16 cellular contexts compared by ENCODE assay signal in the genomic region with DNA sequence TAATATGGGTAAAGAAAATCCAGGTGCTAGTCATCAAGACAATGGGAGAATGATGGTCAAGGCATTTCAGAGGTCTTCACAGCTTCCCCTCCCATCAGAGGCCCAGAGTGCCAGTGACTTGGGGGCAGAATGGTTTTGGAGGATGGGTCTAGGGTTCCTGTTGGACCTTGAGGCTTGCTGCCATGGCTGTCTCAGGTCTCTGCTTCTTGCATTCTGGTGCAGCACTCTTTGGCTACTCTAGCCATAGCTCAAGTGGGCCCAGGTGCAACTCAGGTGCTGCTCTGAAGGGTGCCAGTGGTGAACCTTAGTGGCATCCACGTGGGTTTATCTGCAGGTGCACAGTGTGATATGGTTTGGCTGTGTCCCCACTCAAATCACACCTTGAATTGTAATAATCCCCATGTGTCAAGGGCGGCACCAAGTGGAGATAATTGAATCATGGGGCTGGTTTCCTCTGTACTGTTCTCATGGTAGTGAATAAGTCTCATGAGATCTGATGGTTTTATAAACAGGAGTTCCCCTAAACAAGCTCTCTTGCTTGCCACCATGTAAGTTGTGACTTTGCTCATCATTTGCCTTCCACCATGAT. TPM values are rescaled to one million over a fixed set of nuclear protein-coding genes. Genes with fewer than 3 reads are reported as not detected.
DNase-seq lines count a peak whose midpoint lies in the region; ATAC-seq, FAIRE-seq and TF ChIP-seq lines count a peak whose summit lies in the region.
"Had no signal": no experiment of that assay in that cellular context is flagged by ENCODE, and none has a peak within 500 bp of the region (broad histone marks: within the 10 kb centered on the region; RNA-seq: fewer than 3 reads in every experiment).

No MANE protein-coding gene starts in this region.

- no peak for FAIRE-seq in GM12878 (lab: Jason Lieb, UNC)
- FAIRE-seq: islet of Langerhans had no signal

- no TSS peak for BruUV-seq in GM12878 (replicated peaks; lab: Mats Ljungman, UMichigan)

- TF ChIP-seq RAD21 in GM12878 (IDR thresholded peaks at IDR 0.05; ENCODE audit: insufficient read depth, low read depth, low read length), result peak; percentile 52

- TF ChIP-seq POLR2A in GM12878 (IDR thresholded peaks at IDR 0.05; ENCODE audit: low read depth, low read length), result no peak

- no peak for DNase-seq in GM06990 (ENCODE audit: extremely low read depth, insufficient read length)
- DNase-seq in NCI-H146 treated with DMSO at 0.1 percent for 48 hours (lab: John Stamatoyannopoulos, UW; ENCODE audit: unreplicated experiment), result peak; percentile 47
- no peak for DNase-seq in GM12878 (ENCODE audit: low read depth, low spot score)
- no peak for DNase-seq in NCI-H128 (lab: John Stamatoyannopoulos, UW; ENCODE audit: unreplicated experiment)
- DNase-seq in amniotic stem cell (lab: John Stamatoyannopoulos, UW), result no peak
- no peak for DNase-seq in GM23248
- DNase-seq: activated CD8-positive, alpha-beta memory T cell treated with anti-CD3 and anti-CD28 coated beads, Interleukin-2, amount 50 U/mL, for 48 hours; CD8-positive, alpha-beta T cell had no signal

- H4K20me1 ChIP-seq in GM12878 (ENCODE audit: control insufficient read depth, insufficient read depth) (no peaks in the 10 kb centered on the region), GM23248 (ENCODE audit: insufficient read depth) (no peaks in the 10 kb centered on the region)

- H3K79me2 ChIP-seq in GM12878 (ENCODE audit: control insufficient read depth, insufficient read depth, low read length), result no peaks in the 10 kb centered on the region
- no peaks in the 10 kb centered on the region for H3K79me2 ChIP-seq in GM23248 (ENCODE audit: insufficient read depth)

- H3K9me3 ChIP-seq in GM12878 (replicated peaks; ENCODE audit: control insufficient read depth, insufficient read depth, low read length), result no peaks in the 10 kb centered on the region
- no peaks in the 10 kb centered on the region for H3K9me3 ChIP-seq in GM23248 (ENCODE audit: low read depth)
- H3K9me3 ChIP-seq: suprapubic skin had no signal

- H3F3A ChIP-seq in GM23248 (ENCODE audit: insufficient read depth), result no peaks in the 10 kb centered on the region

- H3K4me1 ChIP-seq in GM12878 (ENCODE audit: control insufficient read depth, insufficient read depth, low read length), result no peaks in the 10 kb centered on the region
- H3K4me1 ChIP-seq in GM23248 (ENCODE audit: insufficient read depth), result no peaks in the 10 kb centered on the region
- H3K4me1 ChIP-seq: suprapubic skin had no signal

- RAD21 ChIA-PET in GM12878 (lab: Charles Lee; ENCODE audit: unreplicated experiment), result interaction anchor here (1.2 kb wide), 1 partner anchor 202 kb away, joined by 3 read pairs; no protein-coding TSS in a partner anchor

- H3K4me2 ChIP-seq in GM12878 (ENCODE audit: control insufficient read depth, insufficient read depth) (no peak overlapping the region), GM23248 (ENCODE audit: unreplicated experiment) (no peak overlapping the region)
- H3K4me2 ChIP-seq: smooth muscle cell had no signal

- H3K9me2 ChIP-seq in GM23248 (ENCODE audit: insufficient read depth), result no peaks in the 10 kb centered on the region

- H3K27me3 ChIP-seq in GM06990 (replicated peaks; ENCODE audit: control insufficient read depth, insufficient read depth, low read length) (no peaks in the 10 kb centered on the region), GM12878 (replicated peaks in 1 of 2; ENCODE audit: control insufficient read depth in 2 of 2, insufficient read depth in 2 of 2, low read length in 1 of 2) (no peaks in the 10 kb centered on the region), GM23248 (replicated peaks; ENCODE audit: insufficient read depth) (no peaks in the 10 kb centered on the region)
- H3K27me3 ChIP-seq: suprapubic skin had no signal

- H3K27ac ChIP-seq in GM12878 (ENCODE audit: control insufficient read depth, insufficient read depth) (no peak overlapping the region), GM23248 (no peak overlapping the region)
- H3K27ac ChIP-seq: suprapubic skin had no signal

- H3K9ac ChIP-seq in GM12878 (ENCODE audit: control insufficient read depth, insufficient read depth, low read length), result no peak overlapping the region
- no peak overlapping the region for H3K9ac ChIP-seq in GM23248

- no peak overlapping the region for H2AFZ ChIP-seq in GM12878 (ENCODE audit: control insufficient read depth, low read depth, low read length)
- no peak overlapping the region for H2AFZ ChIP-seq in GM23248

- SMC1A ChIA-PET in GM12878 (lab: Charles Lee; ENCODE audit: uncharacterized antibody, unreplicated experiment), result interaction anchor here (1.0 to 1.4 kb wide), 2 partner anchors 203 to 274 kb away, joined by 3 read pairs; no protein-coding TSS in a partner anchor

- TF ChIP-seq EP300 in GM12878 (IDR thresholded peaks at IDR 0.05; ENCODE audit: borderline replicate concordance in 1 of 2, control insufficient read depth in 1 of 2, low read depth in 2 of 2, low read length in 2 of 2), result no peak

- intact Hi-C loops in GM12878 (cut with micrococcal nuclease; ENCODE audit: unreplicated experiment), result loop anchor here (1.0 kb wide), 1 partner anchor 156 kb away; no protein-coding TSS in a partner anchor

- WGBS in GM12878 (ENCODE audit: insufficient coverage, insufficient replicate concordance, low lambda C conversion rate, missing lambda C conversion rate), result 0% methylated on average over 2 of the region's 2 CpGs
- WGBS in GM23248 (ENCODE audit: low coverage in 1 of 2, low lambda C conversion rate in 2 of 2, missing lambda C conversion rate in 2 of 2), 2 experiments, result 2% methylated on average over 2 of the region's 2 CpGs

- no peak overlapping the region for H3K4me3 ChIP-seq in GM06990 (replicated peaks; ENCODE audit: low read depth, low read length)
- no peak overlapping the region for H3K4me3 ChIP-seq in GM12878
- H3K4me3 ChIP-seq in GM23248, result no peak overlapping the region
- H3K4me3 ChIP-seq: smooth muscle cell, suprapubic skin had no signal

- no peaks in the 10 kb centered on the region for H3K36me3 ChIP-seq in GM06990 (ENCODE audit: control insufficient read depth, insufficient read depth, low read length)
- no peaks in the 10 kb centered on the region for H3K36me3 ChIP-seq in GM12878 (ENCODE audit: control insufficient read depth in 2 of 2, insufficient read depth in 2 of 2, low read length in 1 of 2)
- H3K36me3 ChIP-seq in GM23248 (ENCODE audit: low read depth), result no peaks in the 10 kb centered on the region
- H3K36me3 ChIP-seq: suprapubic skin had no signal

- peak; percentile 32 for TF ChIP-seq CTCF in GM06990 (IDR thresholded peaks at IDR 0.05; ENCODE audit: insufficient read depth, low read length, poor library complexity, severe bottlenecking)
- peak in 2 of 3 experiments; percentile 13 to 29; a peak in 1 of 6 replicates for TF ChIP-seq CTCF in GM12878 (IDR thresholded peaks at IDR 0.05 in 2 of 3, conservative IDR thresholded peaks at IDR 0.05 in 1 of 3; ENCODE audit: control insufficient read depth in 2 of 3, extremely low read depth in 1 of 3, insufficient read depth in 1 of 3, low read depth in 3 of 3, low read length in 3 of 3)

- CTCF ChIA-PET in GM12878 (lab: Yijun Ruan, JAX), result interaction anchor here (0.8 to 1.1 kb wide), 2 partner anchors 52 to 202 kb away, joined by 3 read pairs; no protein-coding TSS in a partner anchor

- in situ Hi-C loops in GM12878 (cut with MboI), result no loop called here
- in situ Hi-C loops in GM23248 (cut with MboI), result no loop called here

- POLR2A ChIA-PET in GM12878 (lab: Charles Lee), result no interaction called here

- ATAC-seq in GM18868 (IDR thresholded peaks at IDR 0.05; ENCODE audit: unreplicated experiment) (peak; percentile 51), GM12878 (peak; percentile 61)
- ATAC-seq: activated CD4-positive, CD25-positive, alpha-beta regulatory T cell treated with anti-CD3 and anti-CD28 coated beads, Interleukin-2, amount 50 U/mL, for 24 hours; CD8-positive, alpha-beta T cell had no signal

TF ChIP-seq in GM12878, 131 proteins besides CTCF, POLR2A, EP300 and RAD21:
- TF ChIP-seq CEBPB (IDR thresholded peaks at IDR 0.05; ENCODE audit: borderline replicate concordance in 1 of 2, low read depth in 2 of 2, low read length in 2 of 2), result no peak
- no peak for TF ChIP-seq NR2F1 (conservative IDR thresholded peaks at IDR 0.05)
- TF ChIP-seq PML (IDR thresholded peaks at IDR 0.05; ENCODE audit: low read length), result no peak

RNA-seq across cellular contexts. Expression of gene PEX5L, which starts 48.5 kb away (rescaled TPM):
- total RNA-seq in GM12878 (2013; cell fraction: nucleolus; rRNA removed), result 3.4 and 4.6 TPM in 2 replicates
- total RNA-seq in GM12878 (2014; rRNA removed) (0.51 and 0.54 TPM in 2 replicates), GM12878 (2014; rRNA removed; fragmentation: Illumina TruSeq; extraction: Trizol) (0.55 and 0.63 TPM in 2 replicates), GM12878 (2021) (0.51 and 0.92 TPM in 2 replicates)
- polyA plus RNA-seq in GM12878 (2011; ENCODE audit: low read depth), result 0.60 TPM
- polyA plus RNA-seq in GM12878 (2011; rRNA removed) (17.0 and 29.5 TPM in 2 replicates), GM12878 (2014; fragmentation: Illumina TruSeq; extraction: Trizol) (0.31 and 0.84 TPM in 2 replicates), GM12878 (2014; fragmentation: Nextera tagmentation; extraction: Ambion mirVana) (under 1 TPM; 0.11 to 0.13 TPM), GM12878 (2014; rRNA removed) (0.38 and 0.54 TPM in 2 replicates), GM12878 (2016; fragmentation: Nextera tagmentation; extraction: Ambion mirVana) (under 1 TPM; 0.25 to 0.48 TPM), GM23248 (2016; fragmentation: Nextera tagmentation; extraction: Ambion mirVana) (0.03 TPM in 1 of 2 replicates, not detected in the other)
- 8.1 and 10.8 TPM in 2 replicates for polyA plus RNA-seq in GM12878 (2011; cell fraction: cytosol; rRNA removed)
- polyA plus RNA-seq in GM12878 (2011; cell fraction: nucleus; rRNA removed), result 11.9 TPM in 2 replicates
- polyA plus RNA-seq in GM12878 (2012), result 0.28 and 0.44 TPM in 2 replicates
- 21.0 and 21.6 TPM in 2 replicates for polyA minus RNA-seq in GM12878 (2011; rRNA and poly(A)+ RNA removed)
- polyA minus RNA-seq in GM12878 (2011; cell fraction: cytosol; rRNA and poly(A)+ RNA removed), result 14.8 and 19.0 TPM in 2 replicates
- polyA minus RNA-seq in GM12878 (2011; cell fraction: nucleus; rRNA and poly(A)+ RNA removed), result 17.3 and 19.1 TPM in 2 replicates
- total RNA-seq in GM23248 (2014; rRNA removed; shearing (Covaris generic)), result not detected in 2 replicates
- total RNA-seq: CD8-positive, alpha-beta T cell; glomerular endothelial cell; mononuclear cell; osteocyte; smooth muscle cell had no signal
- polyA plus RNA-seq: smooth muscle cell had no signal
